ENCODE assay signal across 20 cellular contexts in the genomic region with DNA sequence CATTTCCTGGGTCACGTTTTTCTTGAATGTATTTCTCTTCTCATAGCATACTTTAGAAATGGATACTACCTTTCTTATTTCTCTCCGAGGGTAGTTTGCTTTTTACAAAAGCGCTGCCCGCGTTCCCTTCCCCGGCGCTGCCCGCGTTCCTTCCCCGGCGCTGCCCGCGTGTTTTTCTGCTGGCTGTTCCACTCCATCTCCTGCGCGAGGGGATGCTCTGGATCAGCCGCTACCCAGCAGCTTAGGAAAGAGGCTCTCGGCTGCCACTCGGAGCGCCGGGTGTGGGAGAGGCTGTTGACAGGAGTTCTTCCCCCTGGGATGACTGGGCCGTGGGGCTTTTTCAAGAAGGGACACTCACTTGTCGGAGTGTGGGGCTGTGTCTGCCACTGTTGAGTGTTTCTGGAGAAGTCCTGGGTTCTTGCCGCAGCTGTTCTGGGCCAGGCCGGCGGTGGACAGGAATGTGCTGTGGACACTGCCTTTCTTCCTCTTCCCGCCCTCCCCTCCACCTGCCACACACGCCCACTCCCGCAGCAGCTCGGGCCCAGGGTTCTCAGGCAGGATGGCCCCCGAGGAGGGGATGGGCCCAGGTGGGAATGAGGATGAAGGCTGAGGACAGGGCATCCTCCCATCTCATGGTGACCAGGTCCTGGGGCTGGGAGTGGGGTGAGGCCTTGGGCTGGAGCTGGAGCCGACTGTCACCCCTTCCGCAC. TPM values are rescaled to one million over a fixed set of nuclear protein-coding genes. Genes with fewer than 3 reads are reported as not detected.
DNase-seq lines count a peak whose midpoint lies in the region; ATAC-seq and TF ChIP-seq lines count a peak whose summit lies in the region.
"Had no signal": no experiment of that assay in that cellular context is flagged by ENCODE, and none has a peak within 500 bp of the region (broad histone marks: within the 10 kb centered on the region; RNA-seq: fewer than 3 reads in every experiment).

No MANE protein-coding gene starts in this region.

- H3K9me3 ChIP-seq in endodermal cell (ENCODE audit: control insufficient read depth, low read length) (no peaks in the 10 kb centered on the region), upper lobe of right lung (no peaks in the 10 kb centered on the region)
- H3K9me3 ChIP-seq in naive thymus-derived CD4-positive, alpha-beta T cell (ENCODE audit: control insufficient read depth in 2 of 3, low read length in 3 of 3) = no peaks in the 10 kb centered on the region
- H3K9me3 ChIP-seq: BE2C had no signal

- no peak overlapping the region for H3K4me3 ChIP-seq in endodermal cell (ENCODE audit: low read length)
- no peak overlapping the region for H3K4me3 ChIP-seq in naive thymus-derived CD4-positive, alpha-beta T cell (ENCODE audit: low read length)
- no peak overlapping the region for H3K4me3 ChIP-seq in upper lobe of right lung

- no peak overlapping the region for H3K9ac ChIP-seq in endodermal cell (ENCODE audit: extremely low read depth, low read length, poor library complexity, severe bottlenecking)

- DNase-seq in activated naive CD8-positive, alpha-beta T cell treated with anti-CD3 and anti-CD28 coated beads, Interleukin-2, amount 50 U/mL, for 24 hours = no peak
- DNase-seq in endodermal cell (peak; percentile 36), upper lobe of right lung (peak; percentile 63), T1000 (lab: John Stamatoyannopoulos, UW) (no peak), NCI-H526 (lab: John Stamatoyannopoulos, UW) (no peak), NCI-H345 (lab: John Stamatoyannopoulos, UW) (no peak)
- DNase-seq in naive thymus-derived CD4-positive, alpha-beta T cell = no peak
- DNase-seq: Calu3; CD8-positive, alpha-beta T cell; EL; MM.1S; NCI-H1092; NCI-H146; NCI-H2081 treated with DMSO at 0.1 percent for 48 hours; NCI-H774; OCI-M1; SIG-M5 had no signal

- CTCF ChIA-PET in naive thymus-derived CD4-positive, alpha-beta T cell (lab: Charles Lee) = no interaction called here

- peak overlapping the region; percentile 34 for H3K27ac Mint-ChIP-seq in activated naive CD8-positive, alpha-beta T cell
- H3K27ac Mint-ChIP-seq in activated naive CD8-positive, alpha-beta T cell treated with anti-CD3 and anti-CD28 coated beads, Interleukin-2, amount 50 U/mL, for 24 hours = no peak overlapping the region
- no peak overlapping the region for H3K27ac Mint-ChIP-seq in endodermal cell
- H3K27ac Mint-ChIP-seq in naive thymus-derived CD4-positive, alpha-beta T cell = peak overlapping the region in 6 of 9 donors; percentile 0 to 87 (median 21)
- H3K27ac Mint-ChIP-seq: CD8-positive, alpha-beta T cell had no signal

- peaks cover 8% of the 10 kb centered on the region for H3K27me3 Mint-ChIP-seq in activated naive CD8-positive, alpha-beta T cell
- H3K27me3 Mint-ChIP-seq in activated naive CD8-positive, alpha-beta T cell treated with anti-CD3 and anti-CD28 coated beads, Interleukin-2, amount 50 U/mL, for 24 hours = peaks cover 11% of the 10 kb centered on the region
- peaks cover 6% of the 10 kb centered on the region for H3K27me3 Mint-ChIP-seq in endodermal cell (ENCODE audit: insufficient read depth)
- H3K27me3 Mint-ChIP-seq in naive thymus-derived CD4-positive, alpha-beta T cell = peaks cover 0 to 13% (median 6%) of the 10 kb centered on the region in 5 donors

- H3K27ac ChIP-seq in endodermal cell (ENCODE audit: low read depth, low read length) = no peak overlapping the region
- no peak overlapping the region for H3K27ac ChIP-seq in naive thymus-derived CD4-positive, alpha-beta T cell (ENCODE audit: low read depth, low read length)
- H3K27ac ChIP-seq in upper lobe of right lung = no peak overlapping the region

- no peak for TF ChIP-seq CTCF in endodermal cell (conservative IDR thresholded peaks at IDR 0.05)
- TF ChIP-seq CTCF in upper lobe of right lung (IDR thresholded peaks at IDR 0.05) = no peak

- H3K4me1 ChIP-seq in endodermal cell (ENCODE audit: control insufficient read depth, insufficient read depth, low read length) (no peaks in the 10 kb centered on the region), upper lobe of right lung (no peaks in the 10 kb centered on the region)
- H3K4me1 ChIP-seq in naive thymus-derived CD4-positive, alpha-beta T cell (ENCODE audit: control insufficient read depth in 2 of 2, insufficient read depth in 2 of 2, low read length in 2 of 2) = peaks cover 0 to 6% of the 10 kb centered on the region in 2 donors

- intact Hi-C loops in naive thymus-derived CD4-positive, alpha-beta T cell (cut with micrococcal nuclease) = no loop called here
- intact Hi-C loops in upper lobe of right lung (cut with DNase I) = no loop called here

- no peak overlapping the region for H3K4me3 Mint-ChIP-seq in activated naive CD8-positive, alpha-beta T cell
- no peak overlapping the region for H3K4me3 Mint-ChIP-seq in activated naive CD8-positive, alpha-beta T cell treated with anti-CD3 and anti-CD28 coated beads, Interleukin-2, amount 50 U/mL, for 24 hours
- H3K4me3 Mint-ChIP-seq in endodermal cell = no peak overlapping the region
- peak overlapping the region in 4 of 10 donors; percentile 39 to 70 (median 50) for H3K4me3 Mint-ChIP-seq in naive thymus-derived CD4-positive, alpha-beta T cell
- H3K4me3 Mint-ChIP-seq: CD8-positive, alpha-beta T cell had no signal

- H3K36me3 Mint-ChIP-seq in activated naive CD8-positive, alpha-beta T cell = peaks cover 3% of the 10 kb centered on the region
- H3K36me3 Mint-ChIP-seq in activated naive CD8-positive, alpha-beta T cell treated with anti-CD3 and anti-CD28 coated beads, Interleukin-2, amount 50 U/mL, for 24 hours (ENCODE audit: low read depth) = peaks cover 6% of the 10 kb centered on the region
- H3K36me3 Mint-ChIP-seq in endodermal cell (ENCODE audit: low read depth) = no peaks in the 10 kb centered on the region
- peaks cover 0 to 4% (median 0%) of the 10 kb centered on the region in 5 donors for H3K36me3 Mint-ChIP-seq in naive thymus-derived CD4-positive, alpha-beta T cell
- H3K36me3 Mint-ChIP-seq: CD8-positive, alpha-beta T cell had no signal

- 92 to 96% methylated on average over 25 to 32 of the region's 32 CpGs for WGBS in endodermal cell (ENCODE audit: insufficient coverage in 1 of 2, insufficient read length in 1 of 2), 2 experiments

- H3K36me3 ChIP-seq in endodermal cell (ENCODE audit: control insufficient read depth, insufficient read depth, low read length) = no peaks in the 10 kb centered on the region
- no peaks in the 10 kb centered on the region for H3K36me3 ChIP-seq in naive thymus-derived CD4-positive, alpha-beta T cell (ENCODE audit: control insufficient read depth in 2 of 3, insufficient read depth in 3 of 3, low read length in 3 of 3)
- no peaks in the 10 kb centered on the region for H3K36me3 ChIP-seq in upper lobe of right lung
- H3K36me3 ChIP-seq: BE2C had no signal

- no peak for ATAC-seq in activated naive CD8-positive, alpha-beta T cell treated with anti-CD3 and anti-CD28 coated beads, Interleukin-2, amount 50 U/mL, for 24 hours
- ATAC-seq in naive thymus-derived CD4-positive, alpha-beta T cell = no peak
- no peak for ATAC-seq in upper lobe of right lung
- ATAC-seq: CD8-positive, alpha-beta T cell had no signal

- H3K27me3 ChIP-seq in endodermal cell (ENCODE audit: control insufficient read depth, insufficient read depth, low read length, poor library complexity, severe bottlenecking) (no peaks in the 10 kb centered on the region), upper lobe of right lung (no peaks in the 10 kb centered on the region)
- no peaks in the 10 kb centered on the region for H3K27me3 ChIP-seq in naive thymus-derived CD4-positive, alpha-beta T cell (ENCODE audit: control insufficient read depth in 2 of 2, insufficient read depth in 2 of 2, low read length in 2 of 2)
- H3K27me3 ChIP-seq: BE2C had no signal

- POLR2A ChIA-PET in naive thymus-derived CD4-positive, alpha-beta T cell (lab: Charles Lee) = no interaction called here

- peaks cover 16% of the 10 kb centered on the region for H3K4me1 Mint-ChIP-seq in activated naive CD8-positive, alpha-beta T cell (ENCODE audit: low read depth)
- H3K4me1 Mint-ChIP-seq in activated naive CD8-positive, alpha-beta T cell treated with anti-CD3 and anti-CD28 coated beads, Interleukin-2, amount 50 U/mL, for 24 hours = peaks cover 4% of the 10 kb centered on the region
- H3K4me1 Mint-ChIP-seq in endodermal cell = peaks cover 1% of the 10 kb centered on the region
- peaks cover 6 to 22% (median 16%) of the 10 kb centered on the region in 7 donors for H3K4me1 Mint-ChIP-seq in naive thymus-derived CD4-positive, alpha-beta T cell

- no peaks in the 10 kb centered on the region for H3K9me3 Mint-ChIP-seq in activated naive CD8-positive, alpha-beta T cell (ENCODE audit: low read depth)
- no peaks in the 10 kb centered on the region for H3K9me3 Mint-ChIP-seq in activated naive CD8-positive, alpha-beta T cell treated with anti-CD3 and anti-CD28 coated beads, Interleukin-2, amount 50 U/mL, for 24 hours
- H3K9me3 Mint-ChIP-seq in endodermal cell = no peaks in the 10 kb centered on the region
- no peaks in the 10 kb centered on the region for H3K9me3 Mint-ChIP-seq in naive thymus-derived CD4-positive, alpha-beta T cell
- H3K9me3 Mint-ChIP-seq: CD8-positive, alpha-beta T cell had no signal

RNA-seq across cellular contexts. Expression of a gene that starts 30.6 kb away (rescaled TPM):
- 10 to 100 TPM in 1 of 2 donors, 1 to 10 TPM in 1; 9.9 to 12.5 TPM for total RNA-seq in endodermal cell
- 9.2 TPM for polyA plus RNA-seq in endodermal cell (2013, experiment 1 of 2)
- 7.7 TPM for polyA plus RNA-seq in endodermal cell (2013, experiment 2 of 2)
- total RNA-seq in naive thymus-derived CD4-positive, alpha-beta T cell = 1 to 10 TPM in 4 of 5 experiments, under 1 TPM in 1; 0.34 to 2.4 (median 1.7) TPM
- polyA plus RNA-seq in naive thymus-derived CD4-positive, alpha-beta T cell = under 1 TPM; 0.26 to 0.57 TPM
- 4.9 TPM for total RNA-seq in upper lobe of right lung
- total RNA-seq: LHCN-M2 had no signal

RNA-seq across cellular contexts. Expression of a gene that starts 49.7 kb away (rescaled TPM):
- total RNA-seq in endodermal cell (10 to 100 TPM; 20.6 to 29.5 TPM), upper lobe of right lung (1.2 TPM)
- 28.8 TPM for polyA plus RNA-seq in endodermal cell (2013, experiment 1 of 2)
- 26.2 TPM for polyA plus RNA-seq in endodermal cell (2013, experiment 2 of 2)
- 1 to 10 TPM in 1 of 5 experiments, under 1 TPM in 3, not detected in 1; 0.08 to 3.1 (median 0.60) TPM for total RNA-seq in naive thymus-derived CD4-positive, alpha-beta T cell
- polyA plus RNA-seq in naive thymus-derived CD4-positive, alpha-beta T cell = not detected
- total RNA-seq: LHCN-M2 had no signal

Comparison
In these comparisons a context has a peak if more than half of its experiments do, and no peak if none do; other contexts are left out.
1. H3K27ac Mint-ChIP-seq: peak in activated naive CD8-positive, alpha-beta T cell (single experiment) and naive thymus-derived CD4-positive, alpha-beta T cell (6 of 9); none in activated naive CD8-positive, alpha-beta T cell treated with anti-CD3 and anti-CD28 coated beads, Interleukin-2, amount 50 U/mL, for 24 hours (single experiment) and endodermal cell (single experiment).
2. DNase-seq: peak in endodermal cell (single experiment) and upper lobe of right lung (single experiment); none in activated naive CD8-positive, alpha-beta T cell treated with anti-CD3 and anti-CD28 coated beads, Interleukin-2, amount 50 U/mL, for 24 hours (single experiment), naive thymus-derived CD4-positive, alpha-beta T cell (0 of 9), T1000 (single experiment), NCI-H526 (0 of 2) and NCI-H345 (single experiment).